Comparison of ENCODE assay signal across 15 cellular contexts in genomic region chr1:6627841-6628545, GRCh38. TPM values are rescaled to one million over a fixed set of nuclear protein-coding genes. Genes with fewer than 3 reads are reported as not detected.
A peak's percentile ranks its signal among the peaks of the same experiment; 100 is the strongest.
DNase-seq lines count a peak whose midpoint lies in the region; ATAC-seq, FAIRE-seq and TF ChIP-seq lines count a peak whose summit lies in the region.
"Had no signal": no experiment of that assay in that cellular context is flagged by ENCODE, and none has a peak within 500 bp of the region (broad histone marks: within the 10 kb centered on the region; RNA-seq: fewer than 3 reads in every experiment).

No MANE protein-coding gene starts in this region.

- peak overlapping the region; percentile 45 for H3K27ac Mint-ChIP-seq in activated CD4-positive, alpha-beta T cell treated with anti-CD3 and anti-CD28 coated beads for 36 hours
- peak overlapping the region; percentile 7 for H3K27ac Mint-ChIP-seq in dendritic cell treated with granulocyte-macrophage colony-stimulating factor and Interleukin-4, amounts not matched to agents 40 ng/mL and 50 ng/mL, for 4 days
- H3K27ac Mint-ChIP-seq in osteocyte (ENCODE audit: unreplicated experiment) = peak overlapping the region; percentile 34

- CTCF ChIA-PET in activated CD4-positive, alpha-beta T cell treated with anti-CD3 and anti-CD28 coated beads for 36 hours (lab: Charles Lee) = interaction anchor here (0.7 kb wide), 3 partner anchors 10 to 489 kb away, joined by 4 read pairs; no protein-coding TSS in a partner anchor

- no peak for TF ChIP-seq CTCF in osteocyte (IDR thresholded peaks at IDR 0.05)

- no peak for ATAC-seq in activated CD4-positive, alpha-beta T cell treated with anti-CD3 and anti-CD28 coated beads for 36 hours
- ATAC-seq in GM19397 (IDR thresholded peaks at IDR 0.05; ENCODE audit: unreplicated experiment) = no peak

- intact Hi-C loops in activated CD4-positive, alpha-beta T cell treated with anti-CD3 and anti-CD28 coated beads for 36 hours (cut with DNase I, micrococcal nuclease) = loop anchor here in 1 of 2 experiments (5.0 kb wide), 1 partner anchor 636 kb away; the partner anchor contains the start of gene NPHP4
- intact Hi-C loops in dendritic cell treated with granulocyte-macrophage colony-stimulating factor and Interleukin-4, amounts not matched to agents 40 ng/mL and 50 ng/mL, for 4 days (cut with micrococcal nuclease) = no loop called here

- H3K4me1 Mint-ChIP-seq in activated CD4-positive, alpha-beta T cell treated with anti-CD3 and anti-CD28 coated beads for 36 hours = peaks cover 31% of the 10 kb centered on the region
- H3K4me1 Mint-ChIP-seq in dendritic cell treated with granulocyte-macrophage colony-stimulating factor and Interleukin-4, amounts not matched to agents 40 ng/mL and 50 ng/mL, for 4 days (ENCODE audit: low read depth) = peaks cover 40% of the 10 kb centered on the region
- peaks cover 20% of the 10 kb centered on the region for H3K4me1 Mint-ChIP-seq in osteocyte (ENCODE audit: unreplicated experiment)

- POLR2A ChIA-PET in activated CD4-positive, alpha-beta T cell treated with anti-CD3 and anti-CD28 coated beads for 36 hours (lab: Charles Lee) = interaction anchor here (0.6 kb wide), 1 partner anchor 9 kb away, joined by 5 read pairs; no protein-coding TSS in a partner anchor

- no peaks in the 10 kb centered on the region for H3K9me3 Mint-ChIP-seq in activated CD4-positive, alpha-beta T cell treated with anti-CD3 and anti-CD28 coated beads for 36 hours (ENCODE audit: low read depth)
- H3K9me3 Mint-ChIP-seq in dendritic cell treated with granulocyte-macrophage colony-stimulating factor and Interleukin-4, amounts not matched to agents 40 ng/mL and 50 ng/mL, for 4 days = no peaks in the 10 kb centered on the region
- no peaks in the 10 kb centered on the region for H3K9me3 Mint-ChIP-seq in osteocyte (ENCODE audit: unreplicated experiment)

- peaks cover 25% of the 10 kb centered on the region for H3K36me3 Mint-ChIP-seq in activated CD4-positive, alpha-beta T cell treated with anti-CD3 and anti-CD28 coated beads for 36 hours (ENCODE audit: low read depth)
- H3K36me3 Mint-ChIP-seq in dendritic cell treated with granulocyte-macrophage colony-stimulating factor and Interleukin-4, amounts not matched to agents 40 ng/mL and 50 ng/mL, for 4 days (ENCODE audit: low read depth) = peaks cover 86% of the 10 kb centered on the region
- peaks cover 25% of the 10 kb centered on the region for H3K36me3 Mint-ChIP-seq in osteocyte (ENCODE audit: unreplicated experiment)

- FAIRE-seq in frontal cortex (lab: Jason Lieb, UNC) = no peak
- FAIRE-seq: GM18507, H54 had no signal

- no peak overlapping the region for H3K4me3 Mint-ChIP-seq in activated CD4-positive, alpha-beta T cell treated with anti-CD3 and anti-CD28 coated beads for 36 hours
- no peak overlapping the region for H3K4me3 Mint-ChIP-seq in dendritic cell treated with granulocyte-macrophage colony-stimulating factor and Interleukin-4, amounts not matched to agents 40 ng/mL and 50 ng/mL, for 4 days
- H3K4me3 Mint-ChIP-seq in osteocyte (ENCODE audit: unreplicated experiment) = peak overlapping the region; percentile 45

- H3K27me3 Mint-ChIP-seq in activated CD4-positive, alpha-beta T cell treated with anti-CD3 and anti-CD28 coated beads for 36 hours = no peaks in the 10 kb centered on the region
- no peaks in the 10 kb centered on the region for H3K27me3 Mint-ChIP-seq in dendritic cell treated with granulocyte-macrophage colony-stimulating factor and Interleukin-4, amounts not matched to agents 40 ng/mL and 50 ng/mL, for 4 days
- no peaks in the 10 kb centered on the region for H3K27me3 Mint-ChIP-seq in osteocyte (ENCODE audit: unreplicated experiment)

- no peak for DNase-seq in activated CD4-positive, alpha-beta T cell treated with anti-CD3 and anti-CD28 coated beads for 36 hours
- no peak for DNase-seq in activated CD4-positive, alpha-beta T cell treated with anti-CD3 and anti-CD28 coated beads for 48 hours
- DNase-seq in LHCN-M2 (ENCODE audit: low read depth) = peak; percentile 60
- DNase-seq in osteocyte (ENCODE audit: extremely low spot score, unreplicated experiment) = no peak
- DNase-seq in frontal cortex (ENCODE audit: low spot score in 2 of 2) = no peak
- no peak for DNase-seq in NCI-H146 (lab: John Stamatoyannopoulos, UW)
- DNase-seq: GF-D8, hippocampal formation, NCI-H187, NCI-H69, nucleus accumbens had no signal

RNA-seq across cellular contexts. Expression of gene THAP3, which starts 3.3 kb away (rescaled TPM):
- 10 to 100 TPM; 19.4 to 22.1 TPM for total RNA-seq in activated CD4-positive, alpha-beta T cell treated with anti-CD3 and anti-CD28 coated beads for 36 hours
- 23.3 and 25.0 TPM in 2 replicates for total RNA-seq in LHCN-M2 (2014; rRNA removed)
- 15.3 TPM for polyA plus RNA-seq in LHCN-M2 (2012)
- 16.5 and 18.7 TPM in 2 replicates for total RNA-seq in osteocyte
- total RNA-seq in frontal cortex = 22.8 TPM

RNA-seq across cellular contexts. Expression of gene PHF13, which starts 14.5 kb away (rescaled TPM):
- 10 to 100 TPM; 13.2 to 13.6 TPM for total RNA-seq in activated CD4-positive, alpha-beta T cell treated with anti-CD3 and anti-CD28 coated beads for 36 hours
- total RNA-seq in LHCN-M2 (2014; rRNA removed) (11.5 and 11.7 TPM in 2 replicates), osteocyte (24.0 and 28.9 TPM in 2 replicates), frontal cortex (14.3 TPM)
- polyA plus RNA-seq in LHCN-M2 (2012) = 11.7 TPM

RNA-seq across cellular contexts. Expression of gene KLHL21, which starts 25.3 kb away (rescaled TPM):
- 10 to 100 TPM; 12.4 to 15.7 TPM for total RNA-seq in activated CD4-positive, alpha-beta T cell treated with anti-CD3 and anti-CD28 coated beads for 36 hours
- total RNA-seq in LHCN-M2 (2014; rRNA removed) = 46.8 and 51.2 TPM in 2 replicates
- polyA plus RNA-seq in LHCN-M2 (2012) = 21.1 TPM
- 27.3 and 27.5 TPM in 2 replicates for total RNA-seq in osteocyte
- total RNA-seq in frontal cortex = 8.2 TPM

RNA-seq across cellular contexts. Expression of gene ZBTB48, which starts 48.2 kb away (rescaled TPM):
- 10 to 100 TPM; 23.2 to 26.0 TPM for total RNA-seq in activated CD4-positive, alpha-beta T cell treated with anti-CD3 and anti-CD28 coated beads for 36 hours
- total RNA-seq in LHCN-M2 (2014; rRNA removed) = 14.2 and 14.9 TPM in 2 replicates
- polyA plus RNA-seq in LHCN-M2 (2012) = 12.6 TPM
- 28.8 and 29.1 TPM in 2 replicates for total RNA-seq in osteocyte
- 11.4 TPM for total RNA-seq in frontal cortex
